Comparison of ENCODE assay signal across 8 cellular contexts in genomic region chr10:101694674-101695403, GRCh38. TPM values are rescaled to one million over a fixed set of nuclear protein-coding genes. Genes with fewer than 3 reads are reported as not detected.
DNase-seq lines count a peak whose midpoint lies in the region; ATAC-seq and TF ChIP-seq lines count a peak whose summit lies in the region.

TSS of gene FBXW4 (minus strand) at chr10:101695170. CDS start at chr10:101695105, 65 bp downstream.

- 0 to 3% (median 2%) methylated on average over 40 to 70 of the region's 70 CpGs for WGBS in spleen, 5 donors

- peak; percentile 65 for ATAC-seq in GM21717 (IDR thresholded peaks at IDR 0.05; ENCODE audit: unreplicated experiment)

- TF ChIP-seq POLR2A in breast epithelium (IDR thresholded peaks at IDR 0.05) = no peak
- peak in 1 of 3 donors; percentile 21 for TF ChIP-seq POLR2A in spleen (IDR thresholded peaks at IDR 0.05)

- H3K27me3 ChIP-seq in WERI-Rb-1 (ENCODE audit: insufficient read depth, low read depth, severe bottlenecking) (no peaks in the 10 kb centered on the region), breast epithelium (no peaks in the 10 kb centered on the region), spleen (replicated peaks in 1 of 7) (no peaks in the 10 kb centered on the region)

- no peaks in the 10 kb centered on the region for H3K36me3 ChIP-seq in KOPT-K1 (ENCODE audit: insufficient read depth, low read length)
- H3K36me3 ChIP-seq in WERI-Rb-1 = no peaks in the 10 kb centered on the region
- no peaks in the 10 kb centered on the region for H3K36me3 ChIP-seq in breast epithelium
- H3K36me3 ChIP-seq in spleen = peaks cover 0 to 6% (median 0%) of the 10 kb centered on the region in 6 donors

- H3K4me1 ChIP-seq in breast epithelium (peaks cover 0 to 17% of the 10 kb centered on the region in 2 donors), spleen (peaks cover 22 to 57% (median 42%) of the 10 kb centered on the region in 6 donors)

- peak within 1 kb of the TSS; percentile 95 for H3K27ac ChIP-seq in KOPT-K1 (ENCODE audit: low read depth, low read length, poor library complexity, severe bottlenecking)
- peak within 1 kb of the TSS; percentile 95 for H3K27ac ChIP-seq in WERI-Rb-1
- H3K27ac ChIP-seq in breast epithelium = peak within 1 kb of the TSS; percentile 99 to 100
- peak within 1 kb of the TSS; percentile 96 to 99 (median 98) for H3K27ac ChIP-seq in spleen

- DNase-seq in GF-D8 (lab: John Stamatoyannopoulos, UW) = peak; percentile 30
- peak; percentile 67 for DNase-seq in WERI-Rb-1
- peak in 1 of 2 donors; percentile 57 for DNase-seq in breast epithelium (ENCODE audit: low spot score in 2 of 2)
- DNase-seq in iPS-NIHi7 (ENCODE audit: extremely low spot score) = peak; percentile 79
- peak; percentile 93 for DNase-seq in spleen
- no peak for DNase-seq in SK-N-DZ (ENCODE audit: low spot score)

- H3K4me3 ChIP-seq in WERI-Rb-1 (ENCODE audit: low read depth, low read length) (peak within 1 kb of the TSS; percentile 68), breast epithelium (peak within 1 kb of the TSS; percentile 66 to 84 (median 76)), spleen (peak within 1 kb of the TSS; percentile 67 to 93 (median 79))

- intact Hi-C loops in breast epithelium (cut with DNase I; ENCODE audit: low total_unique reads) = no loop called here
- intact Hi-C loops in spleen (cut with DNase I; ENCODE audit: low total_unique reads) = no loop called here

- TF ChIP-seq CTCF in WERI-Rb-1 (IDR thresholded peaks at IDR 0.05; ENCODE audit: low read depth, low read length) (no peak), breast epithelium (IDR thresholded peaks at IDR 0.05) (no peak), spleen (IDR thresholded peaks at IDR 0.05 in 8 of 11, conservative IDR thresholded peaks at IDR 0.05 in 3 of 11) (peak in 1 of 11 experiments; percentile 17)

- H3K9me3 ChIP-seq in KOPT-K1 (ENCODE audit: insufficient read depth, low read length, poor library complexity, severe bottlenecking) (no peaks in the 10 kb centered on the region), WERI-Rb-1 (ENCODE audit: severe bottlenecking) (peaks cover 3% of the 10 kb centered on the region), breast epithelium (no peaks in the 10 kb centered on the region), spleen (no peaks in the 10 kb centered on the region)

RNA-seq across cellular contexts. Expression of gene FBXW4, which starts in this region (rescaled TPM):
- total RNA-seq in breast epithelium = 10 to 100 TPM; 68.0 to 95.7 (median 74.7) TPM
- total RNA-seq in spleen = 10 to 100 TPM; 51.1 to 78.1 (median 64.3) TPM
- 10 to 100 TPM; 24.1 to 38.6 (median 31.7) TPM for polyA plus RNA-seq in spleen
- polyA plus RNA-seq in SK-N-DZ (2014; cell fraction: cytosol; rRNA removed) = 5.6 and 7.9 TPM in 2 replicates
- 10.0 and 13.6 TPM in 2 replicates for polyA plus RNA-seq in SK-N-DZ (2014; cell fraction: nucleus; rRNA removed)
